ENCODE assay signal across 8 cellular contexts in the genomic region with DNA sequence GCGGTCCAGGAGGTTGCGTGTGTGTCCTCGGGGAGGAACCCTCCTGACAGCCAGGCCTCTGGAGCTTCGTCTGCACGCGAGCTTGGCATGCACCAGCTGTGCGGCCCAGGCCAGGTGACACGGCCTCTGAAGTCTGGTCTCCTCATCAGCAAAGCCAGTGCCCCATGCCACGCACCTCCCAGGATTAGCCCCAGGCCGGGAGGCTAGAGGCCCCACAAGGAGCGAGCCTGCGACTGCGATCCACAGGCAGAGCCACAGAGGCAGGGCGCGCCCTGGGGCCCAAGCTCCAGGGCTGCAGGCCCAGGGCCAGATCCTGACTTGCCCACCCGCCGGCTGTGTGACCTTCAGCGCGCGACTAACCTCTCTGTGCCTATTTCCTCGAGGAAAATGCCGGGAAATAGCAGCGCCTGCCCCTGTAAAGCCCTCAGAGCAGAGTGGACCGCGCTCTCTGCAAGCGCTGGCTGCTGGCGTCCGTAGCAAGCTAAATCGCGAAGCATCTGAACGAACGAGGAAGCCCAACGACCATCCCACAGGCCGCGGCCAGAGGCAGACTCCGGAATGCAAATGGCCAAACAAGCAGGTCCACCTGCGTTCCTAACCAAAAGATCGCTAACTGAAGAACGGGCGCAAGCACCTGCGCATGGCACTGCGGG. TPM values are rescaled to one million over a fixed set of nuclear protein-coding genes. Genes with fewer than 3 reads are reported as not detected.
A peak's percentile ranks its signal among the peaks of the same experiment; 100 is the strongest.
DNase-seq lines count a peak whose midpoint lies in the region; ATAC-seq and TF ChIP-seq lines count a peak whose summit lies in the region.

No MANE protein-coding gene starts in this region.

- H3K4me3 ChIP-seq in AG10803 (ENCODE audit: low read length) (peak overlapping the region; percentile 67), lung (peak overlapping the region; percentile 56), upper lobe of right lung (peak overlapping the region; percentile 57)

- H3K27me3 ChIP-seq in lung (ENCODE audit: control insufficient read depth, insufficient read depth) (no peaks in the 10 kb centered on the region), upper lobe of right lung (no peaks in the 10 kb centered on the region)

- H3K27ac ChIP-seq in lung (ENCODE audit: low read depth in 1 of 2, low read length in 1 of 2): peak overlapping the region; percentile 41 to 85
- peak overlapping the region; percentile 67 for H3K27ac ChIP-seq in upper lobe of right lung

- H3K27me3 Mint-ChIP-seq in brain: no peaks in the 10 kb centered on the region

- peaks cover 51% of the 10 kb centered on the region for H3K36me3 Mint-ChIP-seq in brain

- peak overlapping the region; percentile 86 to 88 (median 86) for H3K4me3 Mint-ChIP-seq in brain

- no peak for TF ChIP-seq CTCF in AG10803 (conservative IDR thresholded peaks at IDR 0.05; ENCODE audit: low read length)
- no peak for TF ChIP-seq CTCF in brain (conservative IDR thresholded peaks at IDR 0.05)
- no peak for TF ChIP-seq CTCF in lung (IDR thresholded peaks at IDR 0.05; ENCODE audit: control extremely low read depth, extremely low read depth)
- no peak for TF ChIP-seq CTCF in upper lobe of right lung (IDR thresholded peaks at IDR 0.05)

- WGBS in lung, 2 donors: 42 to 43% methylated on average over 42 of the region's 42 CpGs

- H3K9me3 ChIP-seq in lung (ENCODE audit: control insufficient read depth in 2 of 2, insufficient read depth in 1 of 2, low read length in 1 of 2): no peaks in the 10 kb centered on the region
- H3K9me3 ChIP-seq in upper lobe of right lung: no peaks in the 10 kb centered on the region

- peaks cover 55% of the 10 kb centered on the region for H3K4me1 Mint-ChIP-seq in brain

- no peaks in the 10 kb centered on the region for H3K9me3 Mint-ChIP-seq in brain

- DNase-seq in AG10803 (ENCODE audit: low read depth) (peak; percentile 11), lung (ENCODE audit: low spot score) (no peak), upper lobe of right lung (no peak), NOMO-1 (lab: John Stamatoyannopoulos, UW; ENCODE audit: unreplicated experiment in 2 of 2) (no peak)

- intact Hi-C loops in upper lobe of right lung (cut with DNase I): no loop called here

- peaks cover 0 to 33% of the 10 kb centered on the region in 2 donors for H3K36me3 ChIP-seq in lung (ENCODE audit: control insufficient read depth in 2 of 2, insufficient read depth in 2 of 2, low read length in 2 of 2)
- peaks cover 21% of the 10 kb centered on the region for H3K36me3 ChIP-seq in upper lobe of right lung

- peak overlapping the region in 4 of 5 experiments; percentile 40 to 92 (median 85) for H3K27ac Mint-ChIP-seq in brain

- H3K4me1 ChIP-seq in lung (ENCODE audit: control insufficient read depth in 2 of 2, insufficient read depth in 2 of 2, low read length in 2 of 2) (peaks cover 2 to 13% of the 10 kb centered on the region in 2 donors), upper lobe of right lung (peaks cover 8% of the 10 kb centered on the region)

- ATAC-seq in HG02884 (IDR thresholded peaks at IDR 0.05; ENCODE audit: unreplicated experiment): peak; percentile 15
- ATAC-seq in lung (ENCODE audit: insufficient read depth, low FRiP score): peak; percentile 9
- peak; percentile 41 for ATAC-seq in upper lobe of right lung
- no peak for ATAC-seq in HG02763 (IDR thresholded peaks at IDR 0.05; ENCODE audit: unreplicated experiment)
- no peak for ATAC-seq in HG02798 (IDR thresholded peaks at IDR 0.05; ENCODE audit: poor library complexity, unreplicated experiment)

RNA-seq across cellular contexts. Expression of gene BTBD6, which starts 0.5 kb away (rescaled TPM):
- 91.4 TPM for polyA plus RNA-seq in brain (ENCODE audit: insufficient read depth, low read depth, low replicate concordance)
- total RNA-seq in lung: 10 to 100 TPM; 44.2 to 51.4 TPM
- polyA plus RNA-seq in lung: 10 to 100 TPM; 30.9 to 54.1 TPM
- total RNA-seq in upper lobe of right lung: 51.3 TPM

RNA-seq across cellular contexts. Expression of gene BRF1, which starts 53.0 kb away (rescaled TPM):
- polyA plus RNA-seq in brain (ENCODE audit: insufficient read depth, low read depth, low replicate concordance) (36.4 TPM), lung (10 to 100 TPM; 14.2 to 30.4 TPM)
- total RNA-seq in lung (10 to 100 TPM; 44.0 to 55.3 TPM), upper lobe of right lung (31.2 TPM)

Comparison
In these comparisons a context has a peak if more than half of its experiments do, and no peak if none do; other contexts are left out.
1. ATAC-seq: peak in HG02884 (single experiment), lung (single experiment) and upper lobe of right lung (single experiment); none in HG02763 (single experiment) and HG02798 (single experiment).
2. Peak in every context shown above with its lines, with median percentiles within 50 percentile points of each other: H3K4me3 ChIP-seq.